9 cellular contexts compared by ENCODE assay signal in the genomic region with DNA sequence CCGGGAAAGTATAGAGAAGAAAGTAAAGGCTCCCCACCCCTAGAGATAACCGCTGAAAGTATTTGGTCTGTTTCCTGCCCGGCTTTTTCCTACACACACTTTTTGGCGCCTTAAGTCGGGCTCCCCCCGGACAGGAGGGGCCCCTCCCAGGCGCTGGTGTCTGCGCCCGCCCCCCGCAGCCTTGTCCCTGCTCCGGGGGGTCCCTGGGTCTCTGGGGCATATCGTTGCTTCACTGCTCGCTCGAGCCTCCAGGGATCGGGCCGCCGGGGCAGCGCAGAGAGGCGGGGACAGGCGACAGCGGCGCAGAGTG. TPM values are rescaled to one million over a fixed set of nuclear protein-coding genes. Genes with fewer than 3 reads are reported as not detected.
A peak's percentile ranks its signal among the peaks of the same experiment; 100 is the strongest.
DNase-seq lines count a peak whose midpoint lies in the region; ATAC-seq and TF ChIP-seq lines count a peak whose summit lies in the region.
"Had no signal": no experiment of that assay in that cellular context is flagged by ENCODE, and none has a peak within 500 bp of the region (broad histone marks: within the 10 kb centered on the region; RNA-seq: fewer than 3 reads in every experiment).

No MANE protein-coding gene starts in this region.

- H3K27ac ChIP-seq in HUES64 (ENCODE audit: low read depth, low read length), result no peak overlapping the region
- peak overlapping the region in 13 of 59 donors; percentile 3 to 64 (median 48) for H3K27ac ChIP-seq in dorsolateral prefrontal cortex
- H3K27ac ChIP-seq in neuronal stem cell (replicated peaks; ENCODE audit: low read length), result no peak overlapping the region

- WGBS in HUES64, result 3% methylated on average over 22 of the region's 22 CpGs
- no CpG with 5 or more reads among the region's 22 CpGs for WGBS in neuronal stem cell (ENCODE audit: extremely low coverage in 2 of 2, insufficient read length in 2 of 2, insufficient replicate concordance in 1 of 2), 2 donors

- H3K4me2 ChIP-seq in neuronal stem cell (ENCODE audit: insufficient read depth, low read length, poor library complexity, severe bottlenecking), result peak overlapping the region; percentile 83

- no peak for DNase-seq in Caco-2
- DNase-seq in dorsolateral prefrontal cortex, result no peak
- no peak for DNase-seq in neuronal stem cell (ENCODE audit: low spot score)
- DNase-seq in SW480 (ENCODE audit: low spot score), result no peak
- DNase-seq in stimulated activated naive CD4-positive, alpha-beta T cell treated with Interleukin-2 at 50 U/mL for 16 hours (lab: John Stamatoyannopoulos, UW), result no peak
- DNase-seq: NCI-H510A had no signal

- intact Hi-C loops in Caco-2 (cut with micrococcal nuclease; ENCODE audit: unreplicated experiment) (loop anchor here (1.0 kb wide), 1 partner anchor 7 kb away; no protein-coding TSS in a partner anchor), dorsolateral prefrontal cortex (cut with DNase I) (no loop called here)

- H3K36me3 Mint-ChIP-seq in Caco-2 (ENCODE audit: insufficient read depth, unreplicated experiment), result peaks cover 35% of the 10 kb centered on the region

- peaks cover 13% of the 10 kb centered on the region for H3K4me1 Mint-ChIP-seq in Caco-2 (ENCODE audit: low read depth, unreplicated experiment)

- no peak overlapping the region for H2BK120ac ChIP-seq in neuronal stem cell (ENCODE audit: low read depth, low read length)

- H3K9me3 ChIP-seq in Caco-2, result no peaks in the 10 kb centered on the region
- H3K9me3 ChIP-seq in HUES64 (ENCODE audit: insufficient read depth, low read depth, low read length), result no peaks in the 10 kb centered on the region
- H3K9me3 ChIP-seq in neuronal stem cell (replicated peaks in 1 of 2; ENCODE audit: control insufficient read depth in 2 of 2, insufficient read depth in 1 of 2, low read depth in 1 of 2, low read length in 2 of 2), result peaks cover 0 to under 1% of the 10 kb centered on the region in 2 donors

- TF ChIP-seq CTCF in Caco-2 (IDR thresholded peaks at IDR 0.05; ENCODE audit: insufficient read depth in 1 of 2, low read depth in 1 of 2, low read length in 1 of 2, severe bottlenecking in 1 of 2, unreplicated experiment in 1 of 2), result no peak
- no peak for TF ChIP-seq CTCF in dorsolateral prefrontal cortex (IDR thresholded peaks at IDR 0.05 in 54 of 56, conservative IDR thresholded peaks at IDR 0.05 in 2 of 56; ENCODE audit: low read depth in 1 of 56, partially characterized antibody in 56 of 56)

- H3K14ac ChIP-seq in neuronal stem cell (ENCODE audit: low read length), result no peak overlapping the region

- H3K9ac ChIP-seq in HUES64 (ENCODE audit: low read depth, low read length) (peak overlapping the region; percentile 41; the same call in 1 of the 2 replicates), neuronal stem cell (ENCODE audit: low read depth, low read length, poor library complexity) (peak overlapping the region; percentile 77)

- ATAC-seq in HG02588 (IDR thresholded peaks at IDR 0.05; ENCODE audit: unreplicated experiment) (no peak), HG02678 (IDR thresholded peaks at IDR 0.05; ENCODE audit: unreplicated experiment) (no peak)

- H4K8ac ChIP-seq in neuronal stem cell (ENCODE audit: low read depth, low read length), result no peak overlapping the region

- H3K4me3 ChIP-seq in Caco-2 (ENCODE audit: low read depth, low read length) (peak overlapping the region; percentile 62), HUES64 (ENCODE audit: low read length) (peak overlapping the region; percentile 55), dorsolateral prefrontal cortex (peak overlapping the region in 52 of 59 donors; percentile 2 to 58 (median 36)), neuronal stem cell (ENCODE audit: low read length in 2 of 2) (peak overlapping the region; percentile 45 to 55)

- peaks cover 3% of the 10 kb centered on the region for H3K79me1 ChIP-seq in neuronal stem cell (ENCODE audit: low read depth, low read length)

- BruUV-seq in Caco-2 (replicated peaks; lab: Mats Ljungman, UMichigan), result no TSS peak

- peak overlapping the region; percentile 88 for H2BK5ac ChIP-seq in neuronal stem cell (ENCODE audit: low read length)

- peak overlapping the region; percentile 80 for H2AFZ ChIP-seq in neuronal stem cell (ENCODE audit: low read length)

- H3K4me3 Mint-ChIP-seq in Caco-2 (ENCODE audit: unreplicated experiment), result peak overlapping the region; percentile 88

- H2BK12ac ChIP-seq in neuronal stem cell (ENCODE audit: low read length), result no peak overlapping the region

- H2BK15ac ChIP-seq in neuronal stem cell (ENCODE audit: low read length), result no peak overlapping the region

- POLR2A ChIA-PET in Caco-2 (lab: Charles Lee), result no interaction called here

- H3K18ac ChIP-seq in neuronal stem cell (ENCODE audit: low read length), result peak overlapping the region; percentile 92

- no peak overlapping the region for H2AK5ac ChIP-seq in neuronal stem cell (ENCODE audit: low read depth, low read length)

- H3K27me3 ChIP-seq in Caco-2 (replicated peaks; ENCODE audit: control insufficient read depth, insufficient read depth, low read length), result no peaks in the 10 kb centered on the region
- H3K27me3 ChIP-seq in HUES64 (ENCODE audit: insufficient read depth, low read length), result peaks cover 62% of the 10 kb centered on the region
- peaks cover 0 to 64% (median 36%) of the 10 kb centered on the region in 45 donors for H3K27me3 ChIP-seq in dorsolateral prefrontal cortex
- H3K27me3 ChIP-seq in neuronal stem cell (ENCODE audit: control insufficient read depth in 3 of 3, insufficient read depth in 3 of 3, low read depth in 1 of 3, low read length in 3 of 3), result peaks cover 9 to 52% (median 13%) of the 10 kb centered on the region in 3 experiments

- CTCF ChIA-PET in Caco-2 (lab: Charles Lee), result interaction anchor here (1.6 kb wide), 1 partner anchor 9 kb away, joined by 5 read pairs; no protein-coding TSS in a partner anchor

- no peak overlapping the region for H3K4ac ChIP-seq in neuronal stem cell (ENCODE audit: low read length)

- H4K91ac ChIP-seq in neuronal stem cell (ENCODE audit: low read depth, low read length, poor library complexity), result no peak overlapping the region

- H3K4me1 ChIP-seq in Caco-2, result peaks cover 40% of the 10 kb centered on the region
- H3K4me1 ChIP-seq in HUES64 (ENCODE audit: insufficient read depth, low read length), result peaks cover 28% of the 10 kb centered on the region
- peaks cover 38 to 44% of the 10 kb centered on the region in 2 donors for H3K4me1 ChIP-seq in neuronal stem cell (ENCODE audit: control insufficient read depth in 2 of 2, insufficient read depth in 1 of 2, low read depth in 1 of 2, low read length in 2 of 2)

- no peaks in the 10 kb centered on the region for H3K9me3 Mint-ChIP-seq in Caco-2 (ENCODE audit: unreplicated experiment)

- H3K27ac Mint-ChIP-seq in Caco-2 (ENCODE audit: unreplicated experiment), result no peak overlapping the region

- H3K36me3 ChIP-seq in Caco-2 (ENCODE audit: control insufficient read depth, insufficient read depth, low read length) (no peaks in the 10 kb centered on the region; the same call in 1 of the 2 replicates), HUES64 (ENCODE audit: insufficient read depth, low read length) (0 out of 2 replicates have a peak, but pooled peaks cover 3% of the 10 kb centered on the region), neuronal stem cell (replicated peaks in 1 of 2; ENCODE audit: control insufficient read depth in 2 of 2, insufficient read depth in 2 of 2, low read length in 2 of 2) (peaks cover 0 to 30% of the 10 kb centered on the region in 2 donors)

- no peaks in the 10 kb centered on the region for H3K27me3 Mint-ChIP-seq in Caco-2 (ENCODE audit: insufficient read depth, unreplicated experiment)

- peak overlapping the region; percentile 93 for H3K23ac ChIP-seq in neuronal stem cell (ENCODE audit: low read depth, low read length, poor library complexity)

RNA-seq across cellular contexts. Expression of a gene that starts 0.9 kb away (rescaled TPM):
- total RNA-seq in Caco-2 (2022) (15.4 and 16.3 TPM in 2 replicates), dorsolateral prefrontal cortex (1 to 10 TPM in 114 of 120 experiments, under 1 TPM in 6; 0.59 to 7.9 (median 2.4) TPM)
- 7.4 TPM for polyA plus RNA-seq in HUES64 (2013, experiment 1 of 2)
- polyA plus RNA-seq in HUES64 (2013, experiment 2 of 2), result 10.2 TPM
- 12.4 TPM for polyA plus RNA-seq in neuronal stem cell (2013, experiment 1 of 2)
- 11.8 TPM for polyA plus RNA-seq in neuronal stem cell (2013, experiment 2 of 2)

RNA-seq across cellular contexts. Expression of a gene that starts 6.0 kb away (rescaled TPM):
- total RNA-seq in Caco-2 (2022), result 268 and 302 TPM in 2 replicates
- 65.1 TPM for polyA plus RNA-seq in HUES64 (2013, experiment 1 of 2)
- polyA plus RNA-seq in HUES64 (2013, experiment 2 of 2), result 87.2 TPM
- total RNA-seq in dorsolateral prefrontal cortex, result 100 to 1,000 TPM in 1 of 120 experiments, 10 to 100 TPM in 119; 20.0 to 110 (median 44.8) TPM
- 74.1 TPM for polyA plus RNA-seq in neuronal stem cell (2013, experiment 1 of 2)
- 74.3 TPM for polyA plus RNA-seq in neuronal stem cell (2013, experiment 2 of 2)

RNA-seq across cellular contexts. Expression of a gene that starts 8.1 kb away (rescaled TPM):
- total RNA-seq in Caco-2 (2022), result 84.7 and 93.6 TPM in 2 replicates
- polyA plus RNA-seq in HUES64 (2013, experiment 1 of 2), result 21.5 TPM
- polyA plus RNA-seq in HUES64 (2013, experiment 2 of 2), result 23.5 TPM
- total RNA-seq in dorsolateral prefrontal cortex, result 100 to 1,000 TPM in 4 of 120 experiments, 10 to 100 TPM in 116; 45.8 to 113 (median 69.3) TPM
- 34.4 TPM for polyA plus RNA-seq in neuronal stem cell (2013, experiment 1 of 2)
- 33.9 TPM for polyA plus RNA-seq in neuronal stem cell (2013, experiment 2 of 2)

RNA-seq across cellular contexts. Expression of a gene that starts 15.5 kb away (rescaled TPM):
- 139 and 141 TPM in 2 replicates for total RNA-seq in Caco-2 (2022)
- polyA plus RNA-seq in HUES64 (2013, experiment 1 of 2), result 137 TPM
- 140 TPM for polyA plus RNA-seq in HUES64 (2013, experiment 2 of 2)
- total RNA-seq in dorsolateral prefrontal cortex, result 10 to 100 TPM; 37.4 to 86.4 (median 53.8) TPM
- polyA plus RNA-seq in neuronal stem cell (2013, experiment 1 of 2), result 129 TPM
- 129 TPM for polyA plus RNA-seq in neuronal stem cell (2013, experiment 2 of 2)

RNA-seq across cellular contexts. Expression of a gene that starts 15.9 kb away (rescaled TPM):
- 84.5 and 95.9 TPM in 2 replicates for total RNA-seq in Caco-2 (2022)
- polyA plus RNA-seq in HUES64 (2013, experiment 1 of 2), result 46.6 TPM
- 46.0 TPM for polyA plus RNA-seq in HUES64 (2013, experiment 2 of 2)
- total RNA-seq in dorsolateral prefrontal cortex, result 10 to 100 TPM in 76 of 120 experiments, 1 to 10 TPM in 44; 5.9 to 25.0 (median 10.9) TPM
- 39.4 TPM for polyA plus RNA-seq in neuronal stem cell (2013, experiment 1 of 2)
- 35.6 TPM for polyA plus RNA-seq in neuronal stem cell (2013, experiment 2 of 2)
